1 cellular context compared by ENCODE assay signal in the genomic region with DNA sequence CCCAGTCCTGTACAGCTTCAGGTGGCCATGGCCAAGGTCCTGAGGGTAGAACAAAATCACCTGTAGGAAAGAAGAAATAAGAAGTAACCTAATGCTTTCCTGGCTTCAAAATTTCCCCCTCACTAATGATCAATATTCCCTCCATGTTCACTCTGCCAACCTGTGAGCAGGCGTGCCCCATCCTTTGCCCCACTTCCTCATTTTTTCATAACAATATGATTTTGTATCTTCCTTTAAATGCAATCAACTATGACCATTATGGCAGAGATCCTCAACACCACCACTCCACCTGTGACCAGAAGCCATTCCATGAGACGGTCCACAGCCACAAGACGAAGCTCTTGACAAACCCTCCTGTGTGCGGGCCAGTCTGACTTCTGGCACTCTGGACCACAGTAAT.
TF ChIP-seq lines count a peak whose summit lies in the region.

No MANE protein-coding gene starts in this region.

TF ChIP-seq in GM12878, 131 proteins besides CTCF, POLR2A, EP300 and RAD21:
- TF ChIP-seq SMARCA5 (IDR thresholded peaks at IDR 0.05) = no peak
- no peak for TF ChIP-seq SIX5 (IDR thresholded peaks at IDR 0.05; ENCODE audit: low read depth, low read length, severe bottlenecking)
- TF ChIP-seq GABPA (IDR thresholded peaks at IDR 0.05; ENCODE audit: low read depth) = no peak
- TF ChIP-seq, protein P1, sequence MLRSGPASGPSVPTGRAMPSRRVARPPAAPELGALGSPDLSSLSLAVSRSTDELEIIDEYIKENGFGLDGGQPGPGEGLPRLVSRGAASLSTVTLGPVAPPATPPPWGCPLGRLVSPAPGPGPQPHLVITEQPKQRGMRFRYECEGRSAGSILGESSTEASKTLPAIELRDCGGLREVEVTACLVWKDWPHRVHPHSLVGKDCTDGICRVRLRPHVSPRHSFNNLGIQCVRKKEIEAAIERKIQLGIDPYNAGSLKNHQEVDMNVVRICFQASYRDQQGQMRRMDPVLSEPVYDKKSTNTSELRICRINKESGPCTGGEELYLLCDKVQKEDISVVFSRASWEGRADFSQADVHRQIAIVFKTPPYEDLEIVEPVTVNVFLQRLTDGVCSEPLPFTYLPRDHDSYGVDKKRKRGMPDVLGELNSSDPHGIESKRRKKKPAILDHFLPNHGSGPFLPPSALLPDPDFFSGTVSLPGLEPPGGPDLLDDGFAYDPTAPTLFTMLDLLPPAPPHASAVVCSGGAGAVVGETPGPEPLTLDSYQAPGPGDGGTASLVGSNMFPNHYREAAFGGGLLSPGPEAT (IDR thresholded peaks at IDR 0.05; ENCODE audit: low read depth) = no peak
- TF ChIP-seq CUX1 (IDR thresholded peaks at IDR 0.05; ENCODE audit: insufficient replicate concordance, low read depth, low read length) = no peak
- no peak for TF ChIP-seq REST (IDR thresholded peaks at IDR 0.05; ENCODE audit: low read depth, low read length)
- TF ChIP-seq BHLHE40 (IDR thresholded peaks at IDR 0.05; ENCODE audit: borderline replicate concordance in 1 of 2, low read depth in 2 of 2, low read length in 1 of 2) = no peak
- TF ChIP-seq SPI1 (IDR thresholded peaks at IDR 0.05; ENCODE audit: borderline replicate concordance, insufficient read depth, low read depth, low read length) = peak; percentile 60; the same call in 1 of the 2 replicates
- TF ChIP-seq RELA (IDR thresholded peaks at IDR 0.05; ENCODE audit: borderline replicate concordance, partially characterized antibody) = no peak
TF ChIP-seq in GM12878: peak in this region for 1.
